ENCODE assay signal across 1 cellular context in the genomic region with DNA sequence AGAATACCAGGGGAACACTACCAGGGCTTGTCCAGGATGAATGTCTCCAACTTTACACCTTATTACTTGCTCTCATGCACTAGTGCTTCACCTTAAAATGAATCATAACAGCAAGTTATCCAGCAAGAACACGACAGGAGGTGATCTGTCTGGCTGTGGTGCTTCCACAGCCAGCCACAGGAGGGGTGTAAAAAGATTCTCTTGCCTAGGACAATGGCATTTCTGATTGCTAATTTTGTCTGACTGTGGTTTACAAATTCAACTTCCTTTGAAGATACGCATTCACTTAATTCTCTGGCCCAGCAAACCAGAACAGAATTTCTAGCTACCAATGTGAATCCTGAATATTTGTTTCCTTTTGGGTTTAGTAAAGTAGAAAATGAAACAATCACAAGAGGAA.
TF ChIP-seq lines count a peak whose summit lies in the region.

No MANE protein-coding gene starts in this region.

TF ChIP-seq in GM23338, 12 proteins besides CTCF, POLR2A, EP300 and RAD21 (continued from another document):
- TF ChIP-seq, protein P1, sequence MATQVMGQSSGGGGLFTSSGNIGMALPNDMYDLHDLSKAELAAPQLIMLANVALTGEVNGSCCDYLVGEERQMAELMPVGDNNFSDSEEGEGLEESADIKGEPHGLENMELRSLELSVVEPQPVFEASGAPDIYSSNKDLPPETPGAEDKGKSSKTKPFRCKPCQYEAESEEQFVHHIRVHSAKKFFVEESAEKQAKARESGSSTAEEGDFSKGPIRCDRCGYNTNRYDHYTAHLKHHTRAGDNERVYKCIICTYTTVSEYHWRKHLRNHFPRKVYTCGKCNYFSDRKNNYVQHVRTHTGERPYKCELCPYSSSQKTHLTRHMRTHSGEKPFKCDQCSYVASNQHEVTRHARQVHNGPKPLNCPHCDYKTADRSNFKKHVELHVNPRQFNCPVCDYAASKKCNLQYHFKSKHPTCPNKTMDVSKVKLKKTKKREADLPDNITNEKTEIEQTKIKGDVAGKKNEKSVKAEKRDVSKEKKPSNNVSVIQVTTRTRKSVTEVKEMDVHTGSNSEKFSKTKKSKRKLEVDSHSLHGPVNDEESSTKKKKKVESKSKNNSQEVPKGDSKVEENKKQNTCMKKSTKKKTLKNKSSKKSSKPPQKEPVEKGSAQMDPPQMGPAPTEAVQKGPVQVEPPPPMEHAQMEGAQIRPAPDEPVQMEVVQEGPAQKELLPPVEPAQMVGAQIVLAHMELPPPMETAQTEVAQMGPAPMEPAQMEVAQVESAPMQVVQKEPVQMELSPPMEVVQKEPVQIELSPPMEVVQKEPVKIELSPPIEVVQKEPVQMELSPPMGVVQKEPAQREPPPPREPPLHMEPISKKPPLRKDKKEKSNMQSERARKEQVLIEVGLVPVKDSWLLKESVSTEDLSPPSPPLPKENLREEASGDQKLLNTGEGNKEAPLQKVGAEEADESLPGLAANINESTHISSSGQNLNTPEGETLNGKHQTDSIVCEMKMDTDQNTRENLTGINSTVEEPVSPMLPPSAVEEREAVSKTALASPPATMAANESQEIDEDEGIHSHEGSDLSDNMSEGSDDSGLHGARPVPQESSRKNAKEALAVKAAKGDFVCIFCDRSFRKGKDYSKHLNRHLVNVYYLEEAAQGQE (IDR thresholded peaks at IDR 0.05; ENCODE audit: unreplicated experiment), result no peak
TF ChIP-seq in GM23338: peak in this region for 0.
